1 cellular context compared by ENCODE assay signal in the genomic region with DNA sequence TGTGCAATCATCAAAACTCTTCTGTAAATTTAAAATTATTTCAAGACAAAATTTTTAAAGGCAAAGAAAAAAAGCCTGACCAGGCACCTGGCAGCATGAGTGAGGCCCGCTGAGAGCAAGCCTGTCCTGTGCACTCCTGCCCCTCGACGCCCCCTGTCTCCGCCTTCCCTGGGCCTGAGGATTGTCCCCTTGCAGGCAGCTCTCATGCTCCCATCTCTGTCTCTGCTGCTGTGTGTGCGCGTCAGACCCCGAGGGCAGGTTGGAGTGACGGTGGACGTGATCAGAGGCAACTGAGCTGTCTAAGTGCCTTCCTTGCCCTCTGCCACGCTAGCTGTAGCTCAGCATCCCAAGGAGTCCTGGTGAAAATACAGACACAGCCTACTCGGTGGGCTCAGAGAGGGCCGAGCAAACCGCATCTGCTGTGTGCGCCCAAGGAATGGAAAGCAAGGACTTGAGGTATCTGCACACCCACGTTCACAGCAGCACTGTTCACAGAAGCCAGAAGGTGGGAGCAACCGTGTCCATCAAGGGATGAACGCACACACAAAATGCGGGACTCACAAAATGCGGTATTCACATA.
TF ChIP-seq lines count a peak whose summit lies in the region.

No MANE protein-coding gene starts in this region.

TF ChIP-seq in H1, 55 proteins besides CTCF, POLR2A, EP300 and RAD21:
- TF ChIP-seq CBX8 (IDR thresholded peaks at IDR 0.05; ENCODE audit: borderline replicate concordance, low read depth, low read length) = no peak
- TF ChIP-seq ASH2L (IDR thresholded peaks at IDR 0.05; ENCODE audit: low read length) = no peak
- TF ChIP-seq, protein P1, sequence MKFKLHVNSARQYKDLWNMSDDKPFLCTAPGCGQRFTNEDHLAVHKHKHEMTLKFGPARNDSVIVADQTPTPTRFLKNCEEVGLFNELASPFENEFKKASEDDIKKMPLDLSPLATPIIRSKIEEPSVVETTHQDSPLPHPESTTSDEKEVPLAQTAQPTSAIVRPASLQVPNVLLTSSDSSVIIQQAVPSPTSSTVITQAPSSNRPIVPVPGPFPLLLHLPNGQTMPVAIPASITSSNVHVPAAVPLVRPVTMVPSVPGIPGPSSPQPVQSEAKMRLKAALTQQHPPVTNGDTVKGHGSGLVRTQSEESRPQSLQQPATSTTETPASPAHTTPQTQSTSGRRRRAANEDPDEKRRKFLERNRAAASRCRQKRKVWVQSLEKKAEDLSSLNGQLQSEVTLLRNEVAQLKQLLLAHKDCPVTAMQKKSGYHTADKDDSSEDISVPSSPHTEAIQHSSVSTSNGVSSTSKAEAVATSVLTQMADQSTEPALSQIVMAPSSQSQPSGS (IDR thresholded peaks at IDR 0.05; ENCODE audit: low read length) = no peak
- TF ChIP-seq BCL11A (IDR thresholded peaks at IDR 0.05; ENCODE audit: low read depth in 2 of 2, low read length in 2 of 2) = no peak
- no peak for TF ChIP-seq TEAD4 (IDR thresholded peaks at IDR 0.05; ENCODE audit: low read depth, low read length)
- TF ChIP-seq POLR2AphosphoS5 (IDR thresholded peaks at IDR 0.05; ENCODE audit: low read depth, low read length) = no peak
- TF ChIP-seq KDM1A (IDR thresholded peaks at IDR 0.05; ENCODE audit: borderline replicate concordance, low read length) = no peak
- TF ChIP-seq MAFK (IDR thresholded peaks at IDR 0.05; ENCODE audit: low read depth, low read length) = no peak
- TF ChIP-seq RFX5 (IDR thresholded peaks at IDR 0.05; ENCODE audit: borderline replicate concordance, low read depth, low read length) = no peak
- TF ChIP-seq TBP (IDR thresholded peaks at IDR 0.05; ENCODE audit: low read depth, low read length) = no peak
- TF ChIP-seq BACH1 (IDR thresholded peaks at IDR 0.05; ENCODE audit: low read length) = no peak
- TF ChIP-seq PHF8 (conservative IDR thresholded peaks at IDR 0.05; ENCODE audit: low read depth, low read length) = no peak
- no peak for TF ChIP-seq CBX5 (IDR thresholded peaks at IDR 0.05; ENCODE audit: low read depth, low read length)
- TF ChIP-seq, protein P2, sequence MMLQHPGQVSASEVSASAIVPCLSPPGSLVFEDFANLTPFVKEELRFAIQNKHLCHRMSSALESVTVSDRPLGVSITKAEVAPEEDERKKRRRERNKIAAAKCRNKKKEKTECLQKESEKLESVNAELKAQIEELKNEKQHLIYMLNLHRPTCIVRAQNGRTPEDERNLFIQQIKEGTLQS (IDR thresholded peaks at IDR 0.05; ENCODE audit: insufficient read depth, low read depth, low read length) = no peak
- TF ChIP-seq SUZ12 (IDR thresholded peaks at IDR 0.05; ENCODE audit: low read length) = no peak
